ENCODE assay signal across 10 cellular contexts in the genomic region with DNA sequence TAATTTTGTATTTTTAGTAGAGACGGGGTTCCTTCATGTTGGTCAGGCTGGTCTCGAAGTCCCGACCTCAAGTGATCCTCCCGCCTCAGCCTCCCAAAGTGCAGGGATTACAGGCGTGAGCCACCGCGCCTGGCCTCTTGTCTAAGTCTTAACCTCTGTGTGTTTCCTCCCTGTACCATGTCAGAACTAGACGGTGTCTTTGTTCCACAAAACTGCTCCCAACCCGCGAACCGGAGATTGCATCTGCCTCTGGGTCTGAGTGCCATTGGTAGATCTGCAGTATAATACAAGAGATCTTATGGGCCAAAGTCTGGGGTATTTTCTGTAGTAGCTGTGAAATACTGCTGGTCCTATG. TPM values are rescaled to one million over a fixed set of nuclear protein-coding genes. Genes with fewer than 3 reads are reported as not detected.
DNase-seq lines count a peak whose midpoint lies in the region; ATAC-seq and TF ChIP-seq lines count a peak whose summit lies in the region.
"Had no signal": no experiment of that assay in that cellular context is flagged by ENCODE, and none has a peak within 500 bp of the region (broad histone marks: within the 10 kb centered on the region; RNA-seq: fewer than 3 reads in every experiment).

No MANE protein-coding gene starts in this region.

- peaks cover 15 to 18% of the 10 kb centered on the region in 2 experiments for H3K36me3 ChIP-seq in HEK293 (ENCODE audit: control insufficient read depth in 2 of 2, insufficient read depth in 1 of 2, low read length in 2 of 2)

- no peaks in the 10 kb centered on the region for H3K27me3 ChIP-seq in CD4-positive, alpha-beta T cell (ENCODE audit: control insufficient read depth, insufficient read depth, low read length)

- H3K27ac Mint-ChIP-seq in CD4-positive, alpha-beta T cell: peak overlapping the region; percentile 92
- peak overlapping the region; percentile 86 to 90 for H3K27ac Mint-ChIP-seq in activated naive CD4-positive, alpha-beta T cell treated with anti-CD3 and anti-CD28 coated beads, Interleukin-2, amount 50 U/mL, for 72 hours
- H3K27ac Mint-ChIP-seq in natural killer cell treated with Interleukin-12 subunit alpha and Interleukin-12 subunit beta and Interleukin-15 and Interleukin-18, amount 100 ng/mL, for 72 hours: peak overlapping the region; percentile 83 to 91

- H3K27me3 Mint-ChIP-seq in CD4-positive, alpha-beta T cell: no peaks in the 10 kb centered on the region
- H3K27me3 Mint-ChIP-seq in natural killer cell treated with Interleukin-12 subunit alpha and Interleukin-12 subunit beta and Interleukin-15 and Interleukin-18, amount 100 ng/mL, for 72 hours: peaks cover 0 to 4% of the 10 kb centered on the region in 2 donors

- H3K4me3 Mint-ChIP-seq in CD4-positive, alpha-beta T cell: peak overlapping the region; percentile 99
- peak overlapping the region; percentile 97 for H3K4me3 Mint-ChIP-seq in natural killer cell treated with Interleukin-12 subunit alpha and Interleukin-12 subunit beta and Interleukin-15 and Interleukin-18, amount 100 ng/mL, for 72 hours

- POLR2A ChIA-PET in CD4-positive, alpha-beta T cell (lab: Charles Lee): interaction anchor here (0.7 to 2.5 kb wide), 2 partner anchors 9 to 85 kb away, joined by 3 to 37 read pairs; a partner anchor contains a TSS
- POLR2A ChIA-PET in HEK293 (lab: Yijun Ruan, JAX): no interaction called here

- no peak overlapping the region for H3K4me3 ChIP-seq in HEK293 (ENCODE audit: low read depth, low read length)

- no peak for DNase-seq in CD4-positive, alpha-beta T cell
- no peak for DNase-seq in activated naive CD4-positive, alpha-beta T cell treated with anti-CD3 and anti-CD28 coated beads, Interleukin-2, amount 50 U/mL, for 72 hours (ENCODE audit: low spot score in 2 of 2)
- no peak for DNase-seq in natural killer cell treated with Interleukin-12 subunit alpha and Interleukin-12 subunit beta and Interleukin-15 and Interleukin-18, amount 100 ng/mL, for 72 hours (ENCODE audit: low spot score)
- DNase-seq in NCI-H226 (no peak), pons (ENCODE audit: low spot score) (no peak), medulla oblongata (ENCODE audit: extremely low spot score) (no peak)
- DNase-seq: effector CD8-positive, alpha-beta T cell; NCI-H2171 treated with DMSO at 0.1 percent for 48 hours had no signal

- CTCF ChIA-PET in CD4-positive, alpha-beta T cell (lab: Charles Lee): no interaction called here
- CTCF ChIA-PET in HEK293 (lab: Yijun Ruan, JAX): interaction anchor here (0.7 kb wide), 1 partner anchor 268 kb away, joined by 3 read pairs; no protein-coding TSS in a partner anchor

- peaks cover 22% of the 10 kb centered on the region for H3K4me1 Mint-ChIP-seq in CD4-positive, alpha-beta T cell (ENCODE audit: low read depth)
- peaks cover 16 to 17% of the 10 kb centered on the region in 2 donors for H3K4me1 Mint-ChIP-seq in natural killer cell treated with Interleukin-12 subunit alpha and Interleukin-12 subunit beta and Interleukin-15 and Interleukin-18, amount 100 ng/mL, for 72 hours (ENCODE audit: low read depth in 2 of 2)

- H3K9me3 Mint-ChIP-seq in CD4-positive, alpha-beta T cell: no peaks in the 10 kb centered on the region
- H3K9me3 Mint-ChIP-seq in activated naive CD4-positive, alpha-beta T cell treated with anti-CD3 and anti-CD28 coated beads, Interleukin-2, amount 50 U/mL, for 72 hours: no peaks in the 10 kb centered on the region
- no peaks in the 10 kb centered on the region for H3K9me3 Mint-ChIP-seq in natural killer cell treated with Interleukin-12 subunit alpha and Interleukin-12 subunit beta and Interleukin-15 and Interleukin-18, amount 100 ng/mL, for 72 hours

- H3K4me1 ChIP-seq in HEK293 (ENCODE audit: control insufficient read depth, insufficient read depth, low read length): no peaks in the 10 kb centered on the region

- no peak overlapping the region for H3K27ac ChIP-seq in CD4-positive, alpha-beta T cell (ENCODE audit: low read depth, low read length)
- no peak overlapping the region for H3K27ac ChIP-seq in HEK293 (ENCODE audit: extremely low read depth, low read depth, low read length)

- H3K9me3 ChIP-seq in CD4-positive, alpha-beta T cell (ENCODE audit: control insufficient read depth, low read length): no peaks in the 10 kb centered on the region
- H3K9me3 ChIP-seq in HEK293 (ENCODE audit: control insufficient read depth, insufficient read depth, low read depth, low read length): no peaks in the 10 kb centered on the region

- TF ChIP-seq CTCF in CD4-positive, alpha-beta T cell (IDR thresholded peaks at IDR 0.05): no peak
- no peak for TF ChIP-seq CTCF in HEK293 (tag by site-specific recombination; IDR thresholded peaks at IDR 0.05)

- ATAC-seq in CD4-positive, alpha-beta T cell (ENCODE audit: poor library complexity): no peak
- no peak for ATAC-seq in activated naive CD4-positive, alpha-beta T cell treated with anti-CD3 and anti-CD28 coated beads, Interleukin-2, amount 50 U/mL, for 72 hours
- ATAC-seq in natural killer cell treated with Interleukin-12 subunit alpha and Interleukin-12 subunit beta and Interleukin-15 and Interleukin-18, amount 100 ng/mL, for 72 hours: no peak
- no peak for ATAC-seq in HG03571 (IDR thresholded peaks at IDR 0.05; ENCODE audit: unreplicated experiment)

- peaks cover 24% of the 10 kb centered on the region for H3K36me3 Mint-ChIP-seq in CD4-positive, alpha-beta T cell (ENCODE audit: low read depth)
- H3K36me3 Mint-ChIP-seq in activated naive CD4-positive, alpha-beta T cell treated with anti-CD3 and anti-CD28 coated beads, Interleukin-2, amount 50 U/mL, for 72 hours: peaks cover 5 to 14% of the 10 kb centered on the region in 2 donors
- H3K36me3 Mint-ChIP-seq in natural killer cell treated with Interleukin-12 subunit alpha and Interleukin-12 subunit beta and Interleukin-15 and Interleukin-18, amount 100 ng/mL, for 72 hours: peaks cover 5% of the 10 kb centered on the region

- intact Hi-C loops in CD4-positive, alpha-beta T cell (cut with DNase I, micrococcal nuclease): loop anchor here (1.0 to 10.0 kb wide), 6 partner anchors 7 to 1638 kb away; a partner anchor contains a TSS

TF ChIP-seq in HEK293, 187 proteins besides CTCF, POLR2A, EP300 and RAD21:
- TF ChIP-seq ZNF394 (tag by site-specific recombination; IDR thresholded peaks at IDR 0.05; ENCODE audit: borderline replicate concordance) (0 out of 2 replicates have a peak, but pooled peaks have one; percentile 12), ZNF146 (tag by site-specific recombination; IDR thresholded peaks at IDR 0.05) (no peak)

RNA-seq across cellular contexts. Expression of a gene that starts 1.3 kb away (rescaled TPM):
- 10 to 100 TPM; 14.4 to 16.7 TPM for total RNA-seq in CD4-positive, alpha-beta T cell
- 10 to 100 TPM in 1 of 2 donors, 1 to 10 TPM in 1; 1.1 to 27.7 TPM for total RNA-seq in activated naive CD4-positive, alpha-beta T cell treated with anti-CD3 and anti-CD28 coated beads, Interleukin-2, amount 50 U/mL, for 72 hours
- 10 to 100 TPM; 18.4 to 24.4 TPM for total RNA-seq in natural killer cell treated with Interleukin-12 subunit alpha and Interleukin-12 subunit beta and Interleukin-15 and Interleukin-18, amount 100 ng/mL, for 72 hours

RNA-seq across cellular contexts. Expression of a gene that starts 8.6 kb away (rescaled TPM):
- 1 to 10 TPM; 6.4 to 7.5 TPM for total RNA-seq in CD4-positive, alpha-beta T cell
- 10 to 100 TPM; 10.2 to 19.1 TPM for total RNA-seq in activated naive CD4-positive, alpha-beta T cell treated with anti-CD3 and anti-CD28 coated beads, Interleukin-2, amount 50 U/mL, for 72 hours
- total RNA-seq in natural killer cell treated with Interleukin-12 subunit alpha and Interleukin-12 subunit beta and Interleukin-15 and Interleukin-18, amount 100 ng/mL, for 72 hours: 10 to 100 TPM; 16.9 to 19.3 TPM

RNA-seq across cellular contexts. Expression of a gene that starts 48.8 kb away (rescaled TPM):
- total RNA-seq in CD4-positive, alpha-beta T cell: 10 to 100 TPM; 32.9 to 33.6 TPM
- 10 to 100 TPM in 1 of 2 donors, 1 to 10 TPM in 1; 6.1 to 11.8 TPM for total RNA-seq in activated naive CD4-positive, alpha-beta T cell treated with anti-CD3 and anti-CD28 coated beads, Interleukin-2, amount 50 U/mL, for 72 hours
- 10 to 100 TPM; 16.6 to 21.8 TPM for total RNA-seq in natural killer cell treated with Interleukin-12 subunit alpha and Interleukin-12 subunit beta and Interleukin-15 and Interleukin-18, amount 100 ng/mL, for 72 hours
